In the genomic region with DNA sequence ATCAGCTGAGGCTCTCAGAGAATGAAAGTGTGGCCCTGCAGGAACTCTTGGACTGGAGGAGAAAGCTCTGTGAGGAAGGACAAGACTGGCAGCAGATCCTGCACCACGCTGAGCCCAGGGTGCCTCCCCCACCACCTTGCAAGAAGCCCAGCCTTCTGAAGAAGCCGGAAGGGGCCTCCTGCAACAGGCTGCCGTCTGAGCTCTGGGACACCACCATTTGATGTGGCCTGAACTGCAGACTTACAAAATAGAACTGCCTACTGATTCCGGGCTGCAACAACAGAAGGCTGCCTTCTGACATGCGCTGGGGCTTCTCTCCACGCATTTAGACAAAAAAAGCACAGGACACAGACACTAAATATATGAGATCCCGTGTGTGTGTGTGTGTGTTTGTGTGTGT, we compare ENCODE assay signal across 15 cellular contexts.
"Had no signal": no experiment of that assay in that cellular context is flagged by ENCODE, and none has a peak within 500 bp of the region (broad histone marks: within the 10 kb centered on the region; RNA-seq: fewer than 3 reads in every experiment).

No MANE protein-coding gene starts in this region.

- H3K27me3 ChIP-seq: heart right ventricle, ovary, right atrium auricular region, sigmoid colon, transverse colon had no signal

- H3K9me3 ChIP-seq: heart right ventricle, ovary, right atrium auricular region, sigmoid colon, transverse colon had no signal

- ATAC-seq: esophagus mucosa; heart right ventricle; naive thymus-derived CD4-positive, alpha-beta T cell had no signal

- DNase-seq: effector memory CD4-positive, alpha-beta T cell; heart right ventricle; hypothalamus; kidney glomerular epithelial cell; mesendoderm; naive thymus-derived CD4-positive, alpha-beta T cell; nephron progenitor cell; nucleus accumbens; ovary; sigmoid colon; stimulated activated naive CD4-positive, alpha-beta T cell treated with Interleukin-2 at 50 U/mL for 16 hours; transverse colon had no signal

- H3K36me3 Mint-ChIP-seq: naive thymus-derived CD4-positive, alpha-beta T cell had no signal

- H3K27ac ChIP-seq: heart right ventricle, ovary, right atrium auricular region, sigmoid colon, skin epidermis, transverse colon had no signal

- H3K27ac Mint-ChIP-seq: naive thymus-derived CD4-positive, alpha-beta T cell; nephron progenitor cell had no signal

- H3K36me3 ChIP-seq: heart right ventricle, ovary, right atrium auricular region, sigmoid colon, transverse colon had no signal

- H3K9me3 Mint-ChIP-seq: nephron progenitor cell had no signal

- H3K4me3 Mint-ChIP-seq: naive thymus-derived CD4-positive, alpha-beta T cell; nephron progenitor cell had no signal

- H3K4me1 Mint-ChIP-seq: naive thymus-derived CD4-positive, alpha-beta T cell had no signal

- H3K4me1 ChIP-seq: heart right ventricle, right atrium auricular region, sigmoid colon, transverse colon had no signal

- H3K4me3 ChIP-seq: heart right ventricle, ovary, right atrium auricular region, sigmoid colon, skin epidermis, transverse colon had no signal
